ENCODE assay signal across 1 cellular context in the genomic region with DNA sequence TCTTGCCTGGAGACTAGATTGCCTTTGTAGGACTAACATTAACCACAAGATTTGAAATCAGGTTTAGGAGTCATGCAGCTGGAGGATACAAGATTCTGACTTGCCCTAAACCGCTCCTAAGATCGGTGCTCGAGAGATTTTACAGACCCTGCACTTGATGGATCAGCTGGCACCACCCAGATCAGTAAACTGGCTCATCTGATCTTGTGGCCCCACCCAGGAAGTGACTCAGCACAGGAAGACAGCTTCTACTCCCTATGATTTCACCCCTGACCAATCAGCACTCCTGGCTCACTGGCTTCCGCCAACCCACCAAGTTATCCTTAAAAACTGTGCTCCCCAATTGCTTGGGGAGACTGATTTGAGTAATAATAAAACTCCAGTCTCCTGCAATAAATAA.
TF ChIP-seq lines count a peak whose summit lies in the region.

No MANE protein-coding gene starts in this region.

TF ChIP-seq in WTC11, 78 proteins besides CTCF, POLR2A, EP300 and RAD21 (continued from another document):
- TF ChIP-seq, protein P1, sequence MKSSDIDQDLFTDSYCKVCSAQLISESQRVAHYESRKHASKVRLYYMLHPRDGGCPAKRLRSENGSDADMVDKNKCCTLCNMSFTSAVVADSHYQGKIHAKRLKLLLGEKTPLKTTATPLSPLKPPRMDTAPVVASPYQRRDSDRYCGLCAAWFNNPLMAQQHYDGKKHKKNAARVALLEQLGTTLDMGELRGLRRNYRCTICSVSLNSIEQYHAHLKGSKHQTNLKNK (CRISPR knock-in tag; IDR thresholded peaks at IDR 0.05) = no peak
- TF ChIP-seq, protein P2, sequence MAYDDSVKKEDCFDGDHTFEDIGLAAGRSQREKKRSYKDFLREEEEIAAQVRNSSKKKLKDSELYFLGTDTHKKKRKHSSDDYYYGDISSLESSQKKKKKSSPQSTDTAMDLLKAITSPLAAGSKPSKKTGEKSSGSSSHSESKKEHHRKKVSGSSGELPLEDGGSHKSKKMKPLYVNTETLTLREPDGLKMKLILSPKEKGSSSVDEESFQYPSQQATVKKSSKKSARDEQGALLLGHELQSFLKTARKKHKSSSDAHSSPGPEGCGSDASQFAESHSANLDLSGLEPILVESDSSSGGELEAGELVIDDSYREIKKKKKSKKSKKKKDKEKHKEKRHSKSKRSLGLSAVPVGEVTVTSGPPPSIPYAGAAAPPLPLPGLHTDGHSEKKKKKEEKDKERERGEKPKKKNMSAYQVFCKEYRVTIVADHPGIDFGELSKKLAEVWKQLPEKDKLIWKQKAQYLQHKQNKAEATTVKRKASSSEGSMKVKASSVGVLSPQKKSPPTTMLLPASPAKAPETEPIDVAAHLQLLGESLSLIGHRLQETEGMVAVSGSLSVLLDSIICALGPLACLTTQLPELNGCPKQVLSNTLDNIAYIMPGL (CRISPR knock-in tag; IDR thresholded peaks at IDR 0.05) = no peak
